Comparison of ENCODE assay signal across 8 cellular contexts in the genomic region with DNA sequence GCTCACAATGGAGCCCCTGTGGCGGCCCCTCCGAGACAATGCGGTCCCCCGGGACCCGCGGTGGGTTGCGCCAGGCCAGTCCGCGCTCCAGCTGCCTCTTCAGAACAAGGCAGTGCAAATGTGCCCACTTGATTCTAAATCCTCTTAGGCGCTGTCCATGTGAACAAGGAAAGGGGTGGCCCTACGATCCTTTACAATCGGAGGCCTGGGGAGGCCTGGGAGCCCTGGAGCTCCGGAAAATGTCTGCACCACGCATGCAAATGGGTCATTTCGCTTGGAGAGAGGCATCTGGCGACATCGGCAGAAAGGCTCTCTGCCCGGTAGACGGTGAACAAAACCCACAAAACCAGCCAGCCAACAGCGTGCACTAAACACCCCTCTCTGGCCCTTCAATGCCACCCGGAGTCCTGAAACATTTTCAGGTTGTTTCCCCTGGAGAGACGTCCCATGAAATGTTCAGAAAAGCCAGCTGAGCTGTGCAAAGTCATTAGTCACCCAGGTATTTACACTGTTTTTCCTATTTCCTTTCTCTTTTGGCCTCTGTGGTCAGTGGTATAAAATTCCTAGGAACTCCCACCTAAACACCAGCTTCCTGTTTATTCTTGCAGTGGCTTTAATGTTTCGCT.
DNase-seq lines count a peak whose midpoint lies in the region; ATAC-seq lines count a peak whose summit lies in the region.

No MANE protein-coding gene starts in this region.

- in situ Hi-C loops in HAP-1 (cut with MboI; ENCODE audit: low sequenced_read_pairs), result no loop called here

- H3K9me3 ChIP-seq in HAP-1 (no peaks in the 10 kb centered on the region), adipocyte (ENCODE audit: control insufficient read depth, low read length) (no peaks in the 10 kb centered on the region), right cardiac atrium (ENCODE audit: control insufficient read depth, low read length) (no peaks in the 10 kb centered on the region)

- H3K9ac ChIP-seq in adipocyte (ENCODE audit: low read length), result peak overlapping the region; percentile 66

- ATAC-seq in right cardiac atrium (peak; percentile 60 to 70), GM21717 (IDR thresholded peaks at IDR 0.05; ENCODE audit: unreplicated experiment) (no peak)

- H3K36me3 ChIP-seq in HAP-1 (replicated peaks) (no peaks in the 10 kb centered on the region), adipocyte (ENCODE audit: control insufficient read depth, insufficient read depth, low read length, severe bottlenecking) (no peaks in the 10 kb centered on the region)

- peak overlapping the region; percentile 95 for H3K27ac ChIP-seq in right cardiac atrium (ENCODE audit: low read length)

- peak overlapping the region; percentile 25 for H3K4me3 ChIP-seq in HAP-1
- peak overlapping the region; percentile 52 for H3K4me3 ChIP-seq in adipocyte (ENCODE audit: low read length)
- peak overlapping the region; percentile 65 for H3K4me3 ChIP-seq in right cardiac atrium (ENCODE audit: low read length)

- peak; percentile 33 to 68 for DNase-seq in NCI-H187 (lab: John Stamatoyannopoulos, UW)
- DNase-seq in NCI-H187 treated with DMSO at 0.1 percent for 48 hours (lab: John Stamatoyannopoulos, UW), result no peak
- peak; percentile 68 to 79 for DNase-seq in HAP-1 (ENCODE audit: low spot score in 2 of 2)
- peak; percentile 20 for DNase-seq in NCI-H510A treated with DMSO at 0.1 percent for 48 hours (lab: John Stamatoyannopoulos, UW)
- DNase-seq in adipocyte (ENCODE audit: low read depth), result peak; percentile 74
- DNase-seq in right cardiac atrium, result peak in 1 of 3 donors; percentile 86
- DNase-seq in pons (ENCODE audit: low spot score), result peak; percentile 59

- H3K4me1 ChIP-seq in HAP-1, result peaks cover 13% of the 10 kb centered on the region
- peaks cover 13% of the 10 kb centered on the region for H3K4me1 ChIP-seq in adipocyte (ENCODE audit: control insufficient read depth, insufficient read depth, low read length)
- H3K4me1 ChIP-seq in right cardiac atrium (ENCODE audit: control insufficient read depth, insufficient read depth, low read length), result peaks cover 5% of the 10 kb centered on the region

- intact Hi-C loops in right cardiac atrium (cut with DNase I), result loop anchor here in 3 of 4 donors (10.0 kb wide), 2 partner anchors 100 to 180 kb away; a partner anchor contains a TSS

- no peaks in the 10 kb centered on the region for H3K27me3 ChIP-seq in HAP-1 (ENCODE audit: low read depth)
- H3K27me3 ChIP-seq in adipocyte (replicated peaks; ENCODE audit: control insufficient read depth, insufficient read depth, low read length), result no peaks in the 10 kb centered on the region
- no peaks in the 10 kb centered on the region for H3K27me3 ChIP-seq in right cardiac atrium (ENCODE audit: control insufficient read depth, insufficient read depth)

- WGBS in right cardiac atrium, result 16% methylated on average over 23 of the region's 23 CpGs
